9 cellular contexts compared by ENCODE assay signal in genomic region chr10:71838264-71839211, GRCh38. TPM values are rescaled to one million over a fixed set of nuclear protein-coding genes. Genes with fewer than 3 reads are reported as not detected.
A peak's percentile ranks its signal among the peaks of the same experiment; 100 is the strongest.
DNase-seq lines count a peak whose midpoint lies in the region; ATAC-seq and TF ChIP-seq lines count a peak whose summit lies in the region.
"Had no signal": no experiment of that assay in that cellular context is flagged by ENCODE, and none has a peak within 500 bp of the region (broad histone marks: within the 10 kb centered on the region; RNA-seq: fewer than 3 reads in every experiment).

No MANE protein-coding gene starts in this region.

- H3K27me3 ChIP-seq in SK-N-SH (ENCODE audit: insufficient read depth) (no peaks in the 10 kb centered on the region), kidney epithelial cell (ENCODE audit: control insufficient read depth, insufficient read depth, low read length) (no peaks in the 10 kb centered on the region), tibial artery (no peaks in the 10 kb centered on the region), body of pancreas (no peaks in the 10 kb centered on the region)
- H3K27me3 ChIP-seq: ovary had no signal

- POLR2A ChIA-PET in SK-N-SH (lab: Yijun Ruan, JAX) = no interaction called here

- H3K9me2 ChIP-seq in SK-N-SH = no peaks in the 10 kb centered on the region

- H3K9me3 Mint-ChIP-seq in natural killer cell = no peaks in the 10 kb centered on the region

- H3K9ac ChIP-seq in SK-N-SH = peak overlapping the region; percentile 11; the same call in 1 of the 2 replicates

- intact Hi-C loops in tibial artery (cut with DNase I; ENCODE audit: low total_unique reads) = loop anchor here (10.0 kb wide), 1 partner anchor 56 kb away; no protein-coding TSS in a partner anchor
- intact Hi-C loops in natural killer cell (cut with micrococcal nuclease) = no loop called here
- intact Hi-C loops in body of pancreas (cut with DNase I) = no loop called here

- no peak for TF ChIP-seq POLR2A in body of pancreas (IDR thresholded peaks at IDR 0.05)

- H3K4me2 ChIP-seq in SK-N-SH = peak overlapping the region; percentile 56; the same call in 1 of the 2 replicates

- H3K36me3 ChIP-seq in SK-N-SH (replicated peaks in 1 of 2; ENCODE audit: control insufficient read depth in 1 of 2, insufficient read depth in 2 of 2, low read length in 1 of 2) (peaks cover 0 to 6% of the 10 kb centered on the region in 2 experiments), kidney epithelial cell (ENCODE audit: control insufficient read depth, insufficient read depth, low read length) (no peaks in the 10 kb centered on the region), tibial artery (peaks cover 0 to 15% (median 0%) of the 10 kb centered on the region in 3 donors), body of pancreas (replicated peaks in 1 of 2; ENCODE audit: insufficient read depth in 1 of 2, low read depth in 2 of 2) (no peaks in the 10 kb centered on the region)
- H3K36me3 ChIP-seq: ovary had no signal

- ATAC-seq in SK-N-SH treated with all-trans-retinoic acid at 6 μM for 48 hours (no peak), natural killer cell (no peak), body of pancreas (no peak)

- no peaks in the 10 kb centered on the region for H3K36me3 Mint-ChIP-seq in natural killer cell

- H3K9me3 ChIP-seq in SK-N-SH (no peaks in the 10 kb centered on the region), tibial artery (no peaks in the 10 kb centered on the region), body of pancreas (no peaks in the 10 kb centered on the region)
- H3K9me3 ChIP-seq: ovary had no signal

- no peak overlapping the region for H3K4me3 ChIP-seq in SK-N-SH (ENCODE audit: low read depth in 2 of 2, low read length in 1 of 2)
- H3K4me3 ChIP-seq in kidney epithelial cell (ENCODE audit: low read depth, low read length) = no peak overlapping the region
- no peak overlapping the region for H3K4me3 ChIP-seq in tibial artery
- H3K4me3 ChIP-seq in body of pancreas = no peak overlapping the region
- H3K4me3 ChIP-seq: ovary had no signal

- no peak for TF ChIP-seq EP300 in SK-N-SH (IDR thresholded peaks at IDR 0.05; ENCODE audit: borderline replicate concordance in 1 of 2, low read depth in 1 of 2, low read length in 1 of 2)

- H2AFZ ChIP-seq in SK-N-SH (ENCODE audit: low read depth) = no peak overlapping the region

- WGBS in SK-N-SH (ENCODE audit: low lambda C conversion rate) = 69% methylated on average over 12 of the region's 14 CpGs
- 71 to 78% methylated on average over 14 of the region's 14 CpGs for WGBS in body of pancreas, 2 donors

- peaks cover 98% of the 10 kb centered on the region for H3K79me2 ChIP-seq in SK-N-SH (ENCODE audit: insufficient read depth)

- H3K27ac Mint-ChIP-seq in natural killer cell = peak overlapping the region in 1 of 2 donors; percentile 73

- H3K4me3 Mint-ChIP-seq in natural killer cell = no peak overlapping the region

- no peaks in the 10 kb centered on the region for H3K27me3 Mint-ChIP-seq in natural killer cell (ENCODE audit: low read depth in 2 of 2)

- peaks cover 19% of the 10 kb centered on the region for H3F3A ChIP-seq in SK-N-SH (replicated peaks; ENCODE audit: insufficient read depth)

- peak overlapping the region in 1 of 2 experiments; percentile 78; a peak in 2 of 4 replicates for H3K27ac ChIP-seq in SK-N-SH (ENCODE audit: low read depth in 2 of 2, low read length in 1 of 2)
- H3K27ac ChIP-seq in tibial artery = peak overlapping the region; percentile 85
- H3K27ac ChIP-seq in body of pancreas = no peak overlapping the region
- H3K27ac ChIP-seq: ovary had no signal

- TF ChIP-seq CTCF in SK-N-SH (IDR thresholded peaks at IDR 0.05) (no peak), kidney epithelial cell (IDR thresholded peaks at IDR 0.05; ENCODE audit: insufficient read depth, low read length, poor library complexity, severe bottlenecking) (no peak), tibial artery (IDR thresholded peaks at IDR 0.05) (no peak), natural killer cell (IDR thresholded peaks at IDR 0.05) (no peak), body of pancreas (IDR thresholded peaks at IDR 0.05) (no peak)

- in situ Hi-C loops in KBM-7 (cut with MboI; ENCODE audit: low pct_unique_long_range_greater_than_20kb, low sequenced_read_pairs) = no loop called here

- CTCF ChIA-PET in SK-N-SH (lab: Yijun Ruan, JAX) = interaction anchor here (0.8 to 6.4 kb wide), 6 partner anchors 26 to 210 kb away, joined by 3 to 65 read pairs (median 4); no protein-coding TSS in a partner anchor

- H3K4me1 Mint-ChIP-seq in natural killer cell = peaks cover 58 to 71% of the 10 kb centered on the region in 2 donors

- H3K4me1 ChIP-seq in SK-N-SH (ENCODE audit: control insufficient read depth in 1 of 2, insufficient read depth in 2 of 2, low read depth in 1 of 2, low read length in 1 of 2) (peaks cover 49 to 65% of the 10 kb centered on the region in 2 experiments), tibial artery (peaks cover 0 to 90% (median 60%) of the 10 kb centered on the region in 4 donors), body of pancreas (peaks cover 75% of the 10 kb centered on the region)

- no peak for TF ChIP-seq RAD21 in SK-N-SH (IDR thresholded peaks at IDR 0.05; ENCODE audit: low read length)

- H4K20me1 ChIP-seq in SK-N-SH (ENCODE audit: insufficient read depth) = peaks cover 97% of the 10 kb centered on the region

- DNase-seq in SK-N-SH = no peak
- peak; percentile 14 for DNase-seq in amniotic stem cell (lab: John Stamatoyannopoulos, UW)
- peak; percentile 74 for DNase-seq in kidney epithelial cell (ENCODE audit: low read depth)
- DNase-seq in tibial artery = no peak
- no peak for DNase-seq in KBM-7
- DNase-seq in natural killer cell = no peak
- DNase-seq in body of pancreas = no peak
- DNase-seq: ovary had no signal

TF ChIP-seq in SK-N-SH, 30 proteins besides CTCF, POLR2A, EP300 and RAD21 (continues in another document):
- no peak for TF ChIP-seq TAF1 (IDR thresholded peaks at IDR 0.05; ENCODE audit: borderline replicate concordance, low read depth, low read length)
- no peak for TF ChIP-seq FOSL2 (IDR thresholded peaks at IDR 0.05; ENCODE audit: borderline replicate concordance, low read depth)
- no peak for TF ChIP-seq TCF12 (IDR thresholded peaks at IDR 0.05)
- TF ChIP-seq IRF3 (IDR thresholded peaks at IDR 0.05; ENCODE audit: low read depth, low read length) = no peak
- TF ChIP-seq FOXJ3 (CRISPR knock-in tag; IDR thresholded peaks at IDR 0.05) = no peak
- no peak for TF ChIP-seq EZH2phosphoT487 (IDR thresholded peaks at IDR 0.05; ENCODE audit: borderline replicate concordance, low read depth)
- TF ChIP-seq SMC3 (IDR thresholded peaks at IDR 0.05; ENCODE audit: low read depth, low read length) = no peak

TF ChIP-seq in SK-N-SH treated with all-trans-retinoic acid at 6 μM for 48 hours, 23 proteins besides CTCF, POLR2A, EP300 and RAD21:
- TF ChIP-seq ZNF70 (CRISPR knock-in tag; IDR thresholded peaks at IDR 0.05) = no peak
- no peak for TF ChIP-seq ESRRG (CRISPR knock-in tag; IDR thresholded peaks at IDR 0.05)
- TF ChIP-seq CREB5 (CRISPR knock-in tag; IDR thresholded peaks at IDR 0.05; ENCODE audit: low read depth) = no peak
- TF ChIP-seq POU6F1 (CRISPR knock-in tag; IDR thresholded peaks at IDR 0.05; ENCODE audit: borderline replicate concordance, low read depth) = no peak
- no peak for TF ChIP-seq ZNF565 (CRISPR knock-in tag; conservative IDR thresholded peaks at IDR 0.05; ENCODE audit: low read depth)
- TF ChIP-seq CSDC2 (CRISPR knock-in tag; IDR thresholded peaks at IDR 0.05) = no peak

RNA-seq across cellular contexts. Expression of gene PSAP, which starts 12.5 kb away (rescaled TPM):
- 1,647 and 1,947 TPM in 2 replicates for polyA plus RNA-seq in SK-N-SH (2012; rRNA removed)
- 1,355 and 1,432 TPM in 2 replicates for polyA plus RNA-seq in SK-N-SH (2012; cell fraction: cytosol; rRNA removed)
- 2,007 and 2,090 TPM in 2 replicates for polyA plus RNA-seq in SK-N-SH (2012; cell fraction: nucleus; rRNA removed)
- total RNA-seq in kidney epithelial cell (1,398 and 1,486 TPM in 2 replicates), natural killer cell (100 to 1,000 TPM; 324 to 488 (median 428) TPM), body of pancreas (100 to 1,000 TPM; 488 to 516 TPM)

Comparison
In these comparisons a context has a peak if more than half of its experiments do, and no peak if none do; other contexts are left out.
1. DNase-seq: peak in amniotic stem cell (single experiment) and kidney epithelial cell (single experiment); none in SK-N-SH (single experiment), tibial artery (0 of 2), KBM-7 (single experiment), natural killer cell (single experiment) and body of pancreas (0 of 4).
2. H3K27ac ChIP-seq: peak in tibial artery (2 of 2); none in body of pancreas (0 of 4).